In the genomic region with DNA sequence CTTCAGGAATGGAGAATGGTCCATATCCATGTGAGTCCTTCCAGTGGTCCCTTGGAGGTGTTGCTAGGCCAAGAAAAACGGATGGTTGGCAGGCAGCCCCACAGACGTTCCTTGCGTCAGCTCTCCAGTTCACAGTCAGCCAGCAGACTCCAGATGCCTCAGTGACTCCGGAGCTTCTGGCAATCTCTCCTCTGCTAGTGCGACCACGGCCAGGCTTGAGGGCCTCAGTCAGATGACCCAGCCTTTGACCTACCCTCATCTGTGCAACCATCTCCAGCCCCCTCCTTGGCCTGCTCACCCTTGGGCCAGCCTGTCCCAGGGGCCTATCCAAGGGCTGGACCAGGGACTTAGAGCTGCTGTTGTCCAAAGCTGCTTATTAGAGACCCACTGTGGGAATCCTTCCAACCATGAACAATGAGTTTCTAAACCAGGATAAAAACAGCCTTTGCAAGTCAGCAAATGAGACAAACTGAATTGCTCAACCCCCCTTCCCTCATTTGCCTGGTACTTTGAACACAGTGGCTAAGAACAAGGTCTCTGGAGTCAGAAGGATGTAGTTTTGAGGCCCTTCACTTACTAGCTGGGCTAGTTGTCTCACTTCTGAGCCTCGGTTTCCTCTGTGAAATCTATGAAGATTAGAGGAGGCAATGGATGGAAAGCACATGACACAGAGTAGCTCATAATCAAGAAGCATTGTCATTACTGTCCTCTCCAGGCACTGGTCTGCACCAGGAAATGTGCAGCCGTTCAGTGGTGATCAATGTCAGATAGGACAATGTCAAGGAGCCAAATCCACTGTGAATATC, we compare ENCODE assay signal across 12 cellular contexts. TPM values are rescaled to one million over a fixed set of nuclear protein-coding genes. Genes with fewer than 3 reads are reported as not detected.
DNase-seq lines count a peak whose midpoint lies in the region; ATAC-seq and TF ChIP-seq lines count a peak whose summit lies in the region.
"Had no signal": no experiment of that assay in that cellular context is flagged by ENCODE, and none has a peak within 500 bp of the region (broad histone marks: within the 10 kb centered on the region; RNA-seq: fewer than 3 reads in every experiment).

No MANE protein-coding gene starts in this region.

- no peaks in the 10 kb centered on the region for H4K20me1 ChIP-seq in GM23338 (replicated peaks; ENCODE audit: insufficient read depth)

- H3K27me3 Mint-ChIP-seq in GM23338 (ENCODE audit: insufficient read depth, low read depth, poor library complexity), result peaks cover 7% of the 10 kb centered on the region

- no peak overlapping the region for H3K4me2 ChIP-seq in GM23338

- no peak overlapping the region for H2AFZ ChIP-seq in GM23338

- in situ Hi-C loops in astrocyte of the cerebellum (cut with HindIII; ENCODE audit: low sequenced_read_pairs), result no loop called here

- H3K27ac ChIP-seq in right atrium auricular region (peak overlapping the region; percentile 52 to 79), RWPE1 (no peak overlapping the region), GM23338 (ENCODE audit: low read depth) (no peak overlapping the region)
- H3K27ac ChIP-seq: C4-2B, SK-N-MC had no signal

- H3K27ac Mint-ChIP-seq in GM23338, result no peak overlapping the region

- H3K4me1 Mint-ChIP-seq in GM23338, result peaks cover 5% of the 10 kb centered on the region; the same call in 2 of the 3 replicates

- no peaks in the 10 kb centered on the region; the same call in 2 of the 3 replicates for H3K9me3 Mint-ChIP-seq in GM23338

- no peak overlapping the region for H3K4me3 ChIP-seq in astrocyte of the cerebellum (ENCODE audit: low read depth, low read length)
- no peak overlapping the region for H3K4me3 ChIP-seq in right atrium auricular region
- H3K4me3 ChIP-seq in GM23338, result no peak overlapping the region
- H3K4me3 ChIP-seq: SK-N-MC had no signal

- no peaks in the 10 kb centered on the region for H3K79me2 ChIP-seq in GM23338 (replicated peaks; ENCODE audit: insufficient read depth)

- H3K36me3 ChIP-seq in right atrium auricular region (peaks cover 24% of the 10 kb centered on the region), GM23338 (ENCODE audit: insufficient read depth) (peaks cover 5% of the 10 kb centered on the region)

- no peaks in the 10 kb centered on the region for H3F3A ChIP-seq in GM23338 (replicated peaks; ENCODE audit: low read depth)

- CTCF ChIA-PET in RWPE1 (lab: Yijun Ruan, JAX), result no interaction called here

- H3K27me3 ChIP-seq in right atrium auricular region (no peaks in the 10 kb centered on the region), GM23338 (ENCODE audit: insufficient read depth) (no peaks in the 10 kb centered on the region)

- no peak overlapping the region for H3K4me3 Mint-ChIP-seq in GM23338

- H3K4me1 ChIP-seq in right atrium auricular region (peaks cover 0 to 27% of the 10 kb centered on the region in 2 donors), GM23338 (ENCODE audit: insufficient read depth) (no peaks in the 10 kb centered on the region)

- H3K36me3 Mint-ChIP-seq in GM23338 (ENCODE audit: low read depth), result peaks cover 35% of the 10 kb centered on the region

- DNase-seq in Ammon's horn (ENCODE audit: low spot score), result peak; percentile 83
- peak; percentile 54 for DNase-seq in astrocyte of the cerebellum (ENCODE audit: low read depth)
- peak; percentile 97 for DNase-seq in right atrium auricular region (ENCODE audit: low spot score)
- peak; percentile 89 for DNase-seq in pons (ENCODE audit: low spot score)
- no peak for DNase-seq in activated T-cell treated with anti-CD3 and anti-CD28 coated beads, Interleukin-2, amount 50 U/mL, for 1 hour
- no peak for DNase-seq in RWPE1 (ENCODE audit: low spot score)
- DNase-seq in NCI-H2196 treated with DMSO at 0.1 percent for 48 hours (lab: John Stamatoyannopoulos, UW; ENCODE audit: unreplicated experiment), result no peak
- no peak for DNase-seq in GM23338 (ENCODE audit: low spot score)
- DNase-seq: NCI-H1694 treated with DMSO at 0.1 percent for 48 hours; stimulated activated CD4-positive, alpha-beta T cell treated with anti-CD3 and anti-CD28 coated beads, Interleukin-2, amount 100 ng/mL, for 48 hours had no signal

- POLR2A ChIA-PET in RWPE1 (lab: Yijun Ruan, JAX; ENCODE audit: low non-redundant PET), result no interaction called here

- TF ChIP-seq CTCF in astrocyte of the cerebellum (IDR thresholded peaks at IDR 0.05; ENCODE audit: low read depth, low read length, missing control alignments) (no peak), right atrium auricular region (IDR thresholded peaks at IDR 0.05) (no peak), RWPE1 (conservative IDR thresholded peaks at IDR 0.05; ENCODE audit: low read depth) (no peak), GM23338 (conservative IDR thresholded peaks at IDR 0.05; ENCODE audit: low read depth in 2 of 2) (no peak)

- no peaks in the 10 kb centered on the region for H3K9me3 ChIP-seq in right atrium auricular region

- ATAC-seq in GM23338, result no peak

- no peaks in the 10 kb centered on the region for H3K9me2 ChIP-seq in GM23338 (ENCODE audit: insufficient read depth)

TF ChIP-seq in GM23338, 12 proteins besides CTCF, POLR2A, EP300 and RAD21:
- TF ChIP-seq STAT1 (IDR thresholded peaks at IDR 0.05; ENCODE audit: unreplicated experiment), result no peak
- no peak for TF ChIP-seq ZNF114 (CRISPR knock-in tag; IDR thresholded peaks at IDR 0.05)
- TF ChIP-seq EZH2phosphoT487 (IDR thresholded peaks at IDR 0.05; ENCODE audit: unreplicated experiment), result no peak
- TF ChIP-seq, protein P1, sequence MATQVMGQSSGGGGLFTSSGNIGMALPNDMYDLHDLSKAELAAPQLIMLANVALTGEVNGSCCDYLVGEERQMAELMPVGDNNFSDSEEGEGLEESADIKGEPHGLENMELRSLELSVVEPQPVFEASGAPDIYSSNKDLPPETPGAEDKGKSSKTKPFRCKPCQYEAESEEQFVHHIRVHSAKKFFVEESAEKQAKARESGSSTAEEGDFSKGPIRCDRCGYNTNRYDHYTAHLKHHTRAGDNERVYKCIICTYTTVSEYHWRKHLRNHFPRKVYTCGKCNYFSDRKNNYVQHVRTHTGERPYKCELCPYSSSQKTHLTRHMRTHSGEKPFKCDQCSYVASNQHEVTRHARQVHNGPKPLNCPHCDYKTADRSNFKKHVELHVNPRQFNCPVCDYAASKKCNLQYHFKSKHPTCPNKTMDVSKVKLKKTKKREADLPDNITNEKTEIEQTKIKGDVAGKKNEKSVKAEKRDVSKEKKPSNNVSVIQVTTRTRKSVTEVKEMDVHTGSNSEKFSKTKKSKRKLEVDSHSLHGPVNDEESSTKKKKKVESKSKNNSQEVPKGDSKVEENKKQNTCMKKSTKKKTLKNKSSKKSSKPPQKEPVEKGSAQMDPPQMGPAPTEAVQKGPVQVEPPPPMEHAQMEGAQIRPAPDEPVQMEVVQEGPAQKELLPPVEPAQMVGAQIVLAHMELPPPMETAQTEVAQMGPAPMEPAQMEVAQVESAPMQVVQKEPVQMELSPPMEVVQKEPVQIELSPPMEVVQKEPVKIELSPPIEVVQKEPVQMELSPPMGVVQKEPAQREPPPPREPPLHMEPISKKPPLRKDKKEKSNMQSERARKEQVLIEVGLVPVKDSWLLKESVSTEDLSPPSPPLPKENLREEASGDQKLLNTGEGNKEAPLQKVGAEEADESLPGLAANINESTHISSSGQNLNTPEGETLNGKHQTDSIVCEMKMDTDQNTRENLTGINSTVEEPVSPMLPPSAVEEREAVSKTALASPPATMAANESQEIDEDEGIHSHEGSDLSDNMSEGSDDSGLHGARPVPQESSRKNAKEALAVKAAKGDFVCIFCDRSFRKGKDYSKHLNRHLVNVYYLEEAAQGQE (IDR thresholded peaks at IDR 0.05; ENCODE audit: unreplicated experiment), result no peak
- TF ChIP-seq NANOG (IDR thresholded peaks at IDR 0.05; ENCODE audit: borderline replicate concordance), result no peak
- no peak for TF ChIP-seq POLR2AphosphoS5 (IDR thresholded peaks at IDR 0.05; ENCODE audit: low read depth)
- TF ChIP-seq CREB1 (CRISPR knock-in tag; IDR thresholded peaks at IDR 0.05; ENCODE audit: low read depth), result no peak
TF ChIP-seq in GM23338: peak in this region for 0.

RNA-seq across cellular contexts. Expression of a gene that starts 44.8 kb away (rescaled TPM):
- 10 to 100 TPM; 60.9 to 69.2 TPM for total RNA-seq in right atrium auricular region
- 190 and 204 TPM in 2 replicates for total RNA-seq in GM23338 (2014; rRNA removed; shearing (Covaris generic))
- 291 and 304 TPM in 2 replicates for polyA plus RNA-seq in GM23338 (2016; fragmentation: Nextera tagmentation; extraction: Ambion mirVana)

Comparison
In these comparisons a context has a peak if more than half of its experiments do, and no peak if none do; other contexts are left out.
1. DNase-seq: peak in Ammon's horn (single experiment), astrocyte of the cerebellum (single experiment), right atrium auricular region (single experiment) and pons (single experiment); none in activated T-cell treated with anti-CD3 and anti-CD28 coated beads, Interleukin-2, amount 50 U/mL, for 1 hour (single experiment), RWPE1 (single experiment), NCI-H2196 treated with DMSO at 0.1 percent for 48 hours (single experiment) and GM23338 (single experiment).
2. H3K27ac ChIP-seq: peak in right atrium auricular region (2 of 2); none in RWPE1 (single experiment) and GM23338 (single experiment).